In the genomic region with DNA sequence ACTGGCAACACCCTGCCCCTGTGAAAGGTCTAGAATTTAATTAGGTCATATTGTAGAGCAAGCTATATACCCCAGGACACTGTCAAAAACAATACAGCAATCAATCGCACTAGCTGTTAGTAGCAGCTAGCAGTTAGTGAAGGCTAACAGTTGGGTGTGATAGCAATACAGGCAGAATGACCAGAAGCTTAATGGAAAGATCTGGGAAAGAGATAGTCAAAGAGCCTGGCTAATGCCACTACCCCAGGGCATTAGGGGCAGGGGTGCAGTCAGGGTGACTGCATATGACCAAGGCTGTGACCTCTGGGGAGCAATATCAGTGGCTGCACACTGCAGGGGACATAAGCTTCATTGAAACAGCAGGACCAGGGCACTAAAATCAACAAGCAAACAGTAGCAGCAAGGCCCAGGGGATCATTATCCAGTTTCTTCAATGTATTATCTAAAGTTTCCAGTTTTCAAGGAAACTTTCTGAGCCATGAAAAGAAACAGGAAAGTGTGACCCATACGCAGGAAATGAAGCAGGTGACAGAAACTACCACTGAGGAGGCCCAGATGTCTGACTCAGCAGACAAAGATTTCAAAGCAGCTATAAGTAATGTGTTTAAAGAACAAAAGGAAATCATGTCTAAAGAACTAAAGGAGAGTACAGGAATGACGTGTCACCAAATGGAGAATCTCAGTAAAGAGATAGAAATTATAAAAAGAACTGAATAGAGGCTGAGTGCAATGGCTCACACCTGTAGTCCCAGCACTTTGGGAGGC, we compare ENCODE assay signal across 1 cellular context.
TF ChIP-seq lines count a peak whose summit lies in the region.

No MANE protein-coding gene starts in this region.

TF ChIP-seq in SK-N-SH, 30 proteins besides CTCF, POLR2A, EP300 and RAD21 (continued from another document):
- TF ChIP-seq, protein P1, sequence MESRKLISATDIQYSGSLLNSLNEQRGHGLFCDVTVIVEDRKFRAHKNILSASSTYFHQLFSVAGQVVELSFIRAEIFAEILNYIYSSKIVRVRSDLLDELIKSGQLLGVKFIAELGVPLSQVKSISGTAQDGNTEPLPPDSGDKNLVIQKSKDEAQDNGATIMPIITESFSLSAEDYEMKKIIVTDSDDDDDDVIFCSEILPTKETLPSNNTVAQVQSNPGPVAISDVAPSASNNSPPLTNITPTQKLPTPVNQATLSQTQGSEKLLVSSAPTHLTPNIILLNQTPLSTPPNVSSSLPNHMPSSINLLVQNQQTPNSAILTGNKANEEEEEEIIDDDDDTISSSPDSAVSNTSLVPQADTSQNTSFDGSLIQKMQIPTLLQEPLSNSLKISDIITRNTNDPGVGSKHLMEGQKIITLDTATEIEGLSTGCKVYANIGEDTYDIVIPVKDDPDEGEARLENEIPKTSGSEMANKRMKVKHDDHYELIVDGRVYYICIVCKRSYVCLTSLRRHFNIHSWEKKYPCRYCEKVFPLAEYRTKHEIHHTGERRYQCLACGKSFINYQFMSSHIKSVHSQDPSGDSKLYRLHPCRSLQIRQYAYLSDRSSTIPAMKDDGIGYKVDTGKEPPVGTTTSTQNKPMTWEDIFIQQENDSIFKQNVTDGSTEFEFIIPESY (IDR thresholded peaks at IDR 0.05; ENCODE audit: borderline replicate concordance, low read depth), result no peak
- TF ChIP-seq EZH2phosphoT487 (IDR thresholded peaks at IDR 0.05; ENCODE audit: borderline replicate concordance, low read depth), result no peak
